In genomic region chr1:151590961-151591360, GRCh38 we compare ENCODE assay signal across 4 cellular contexts.
"Had no signal": no experiment of that assay in that cellular context is flagged by ENCODE, and none has a peak within 500 bp of the region (broad histone marks: within the 10 kb centered on the region; RNA-seq: fewer than 3 reads in every experiment).

No MANE protein-coding gene starts in this region.

- H3K4me3 ChIP-seq: GM23338, HAP-1 had no signal

- H3K4me2 ChIP-seq: GM23338 had no signal

- H2AFZ ChIP-seq: GM23338 had no signal

- H3K36me3 ChIP-seq: HAP-1 had no signal

- DNase-seq: H7, KG1 had no signal

- H3K9me3 ChIP-seq: HAP-1 had no signal
